Comparison of ENCODE assay signal across 19 cellular contexts in genomic region chr2:200592414-200593075, GRCh38. TPM values are rescaled to one million over a fixed set of nuclear protein-coding genes. Genes with fewer than 3 reads are reported as not detected.
DNase-seq lines count a peak whose midpoint lies in the region; ATAC-seq and TF ChIP-seq lines count a peak whose summit lies in the region.
"Had no signal": no experiment of that assay in that cellular context is flagged by ENCODE, and none has a peak within 500 bp of the region (broad histone marks: within the 10 kb centered on the region; RNA-seq: fewer than 3 reads in every experiment).

No MANE protein-coding gene starts in this region.

- H3K9me3 ChIP-seq in right lobe of liver = no peaks in the 10 kb centered on the region
- H3K9me3 ChIP-seq: SJSA1 had no signal

- H3K4me1 Mint-ChIP-seq in naive thymus-derived CD8-positive, alpha-beta T cell = no peaks in the 10 kb centered on the region
- peaks cover 60% of the 10 kb centered on the region for H3K4me1 Mint-ChIP-seq in progenitor cell of endocrine pancreas (ENCODE audit: low read depth)
- H3K4me1 Mint-ChIP-seq in activated CD4-positive, alpha-beta T cell treated with anti-CD3 and anti-CD28 coated beads, Interleukin-2, amount 10 ng/mL, durations not matched to agents 7 days and 5 days = no peaks in the 10 kb centered on the region

- H3K27ac Mint-ChIP-seq in naive thymus-derived CD8-positive, alpha-beta T cell = no peak overlapping the region
- no peak overlapping the region for H3K27ac Mint-ChIP-seq in progenitor cell of endocrine pancreas
- H3K27ac Mint-ChIP-seq in activated CD4-positive, alpha-beta T cell treated with anti-CD3 and anti-CD28 coated beads, Interleukin-2, amount 10 ng/mL, durations not matched to agents 7 days and 5 days = no peak overlapping the region
- H3K27ac Mint-ChIP-seq: activated T-cell treated with anti-CD3 and anti-CD28 coated beads, Interleukin-2, amount 50 U/mL, for 24 hours; CD4-positive, alpha-beta T cell had no signal

- TF ChIP-seq POLR2A in right lobe of liver (IDR thresholded peaks at IDR 0.05) = no peak

- peaks cover 0 to 5% (median 0%) of the 10 kb centered on the region in 9 donors for H3K9me3 Mint-ChIP-seq in naive thymus-derived CD8-positive, alpha-beta T cell
- peaks cover 2% of the 10 kb centered on the region for H3K9me3 Mint-ChIP-seq in progenitor cell of endocrine pancreas (ENCODE audit: low read depth)
- H3K9me3 Mint-ChIP-seq in activated CD4-positive, alpha-beta T cell treated with anti-CD3 and anti-CD28 coated beads, Interleukin-2, amount 10 ng/mL, durations not matched to agents 7 days and 5 days = no peaks in the 10 kb centered on the region
- H3K9me3 Mint-ChIP-seq: activated T-cell treated with anti-CD3 and anti-CD28 coated beads, Interleukin-2, amount 50 U/mL, for 24 hours; CD4-positive, alpha-beta T cell had no signal

- H3K27me3 ChIP-seq in brain microvascular endothelial cell (replicated peaks) = no peaks in the 10 kb centered on the region
- H3K27me3 ChIP-seq in right lobe of liver = no peaks in the 10 kb centered on the region
- H3K27me3 ChIP-seq: SJSA1, tibial artery had no signal

- H3K36me3 Mint-ChIP-seq in naive thymus-derived CD8-positive, alpha-beta T cell = no peaks in the 10 kb centered on the region
- no peaks in the 10 kb centered on the region for H3K36me3 Mint-ChIP-seq in progenitor cell of endocrine pancreas (ENCODE audit: insufficient read depth)
- H3K36me3 Mint-ChIP-seq in activated CD4-positive, alpha-beta T cell treated with anti-CD3 and anti-CD28 coated beads, Interleukin-2, amount 10 ng/mL, durations not matched to agents 7 days and 5 days (ENCODE audit: low read depth) = no peaks in the 10 kb centered on the region

- CTCF ChIA-PET in activated CD4-positive, alpha-beta T cell treated with anti-CD3 and anti-CD28 coated beads, Interleukin-2, amount 10 ng/mL, durations not matched to agents 7 days and 5 days (lab: Charles Lee) = interaction anchor here (0.9 kb wide), 1 partner anchor 11 kb away, joined by 3 read pairs; no protein-coding TSS in a partner anchor

- H3K27ac ChIP-seq in brain microvascular endothelial cell (no peak overlapping the region), right lobe of liver (peak overlapping the region; percentile 6 to 96 (median 44))
- H3K27ac ChIP-seq: HL-60, SJSA1, tibial artery had no signal

- in situ Hi-C loops in brain microvascular endothelial cell (cut with HindIII; ENCODE audit: low pct_ligation_motif_present, low sequenced_read_pairs) = no loop called here

- DNase-seq in HFF-Myc (ENCODE audit: extremely low read depth, low read depth) = peak; percentile 19
- DNase-seq in NCI-H526 treated with DMSO at 0.1 percent for 48 hours (lab: John Stamatoyannopoulos, UW) = peak; percentile 59
- peak; percentile 37 for DNase-seq in brain microvascular endothelial cell
- DNase-seq in right lobe of liver = no peak
- no peak for DNase-seq in naive thymus-derived CD8-positive, alpha-beta T cell
- DNase-seq in NCI-H345 treated with DMSO at 0.1 percent for 48 hours (lab: John Stamatoyannopoulos, UW; ENCODE audit: unreplicated experiment) = no peak
- no peak for DNase-seq in progenitor cell of endocrine pancreas (ENCODE audit: low spot score, unreplicated experiment)
- DNase-seq in activated CD4-positive, alpha-beta T cell treated with anti-CD3 and anti-CD28 coated beads, Interleukin-2, amount 10 ng/mL, durations not matched to agents 7 days and 5 days = no peak
- DNase-seq: activated CD4-positive, CD25-positive, alpha-beta regulatory T cell treated with anti-CD3 and anti-CD28 coated beads, Interleukin-2, amount 50 U/mL, for 72 hours; activated T-cell treated with anti-CD3 and anti-CD28 coated beads, Interleukin-2, amount 50 U/mL, for 24 hours; amygdala; CD4-positive, alpha-beta T cell; effector memory CD4-positive, alpha-beta T cell; head of caudate nucleus; NCI-H1417; NCI-H69; tibial artery had no signal

- peaks cover 0 to 71% (median 27%) of the 10 kb centered on the region in 4 donors for H3K4me1 ChIP-seq in right lobe of liver

- H3K4me3 Mint-ChIP-seq in naive thymus-derived CD8-positive, alpha-beta T cell = no peak overlapping the region
- H3K4me3 Mint-ChIP-seq in progenitor cell of endocrine pancreas (ENCODE audit: low read depth) = no peak overlapping the region
- no peak overlapping the region for H3K4me3 Mint-ChIP-seq in activated CD4-positive, alpha-beta T cell treated with anti-CD3 and anti-CD28 coated beads, Interleukin-2, amount 10 ng/mL, durations not matched to agents 7 days and 5 days
- H3K4me3 Mint-ChIP-seq: activated T-cell treated with anti-CD3 and anti-CD28 coated beads, Interleukin-2, amount 50 U/mL, for 24 hours; CD4-positive, alpha-beta T cell had no signal

- peaks cover 1 to 34% (median 19%) of the 10 kb centered on the region in 5 donors for H3K27me3 Mint-ChIP-seq in naive thymus-derived CD8-positive, alpha-beta T cell
- peaks cover 16% of the 10 kb centered on the region for H3K27me3 Mint-ChIP-seq in progenitor cell of endocrine pancreas
- peaks cover 18% of the 10 kb centered on the region for H3K27me3 Mint-ChIP-seq in activated CD4-positive, alpha-beta T cell treated with anti-CD3 and anti-CD28 coated beads, Interleukin-2, amount 10 ng/mL, durations not matched to agents 7 days and 5 days

- H3K4me3 ChIP-seq in HFF-Myc (replicated peaks; ENCODE audit: low read depth, low read length) (no peak overlapping the region), brain microvascular endothelial cell (ENCODE audit: low read depth, low read length) (no peak overlapping the region), right lobe of liver (peak overlapping the region in 2 of 3 donors; percentile 31 to 34)
- H3K4me3 ChIP-seq: SJSA1, tibial artery had no signal

- peak; percentile 51 to 68 (median 64) for ATAC-seq in right lobe of liver
- ATAC-seq in naive thymus-derived CD8-positive, alpha-beta T cell = no peak

- H3K36me3 ChIP-seq in brain microvascular endothelial cell (replicated peaks) (no peaks in the 10 kb centered on the region), right lobe of liver (peaks cover 0 to 61% (median 18%) of the 10 kb centered on the region in 4 donors)
- H3K36me3 ChIP-seq: SJSA1 had no signal

- POLR2A ChIA-PET in naive thymus-derived CD8-positive, alpha-beta T cell (lab: Charles Lee) = no interaction called here
- POLR2A ChIA-PET in activated CD4-positive, alpha-beta T cell treated with anti-CD3 and anti-CD28 coated beads, Interleukin-2, amount 10 ng/mL, durations not matched to agents 7 days and 5 days (lab: Charles Lee) = no interaction called here

- WGBS in right lobe of liver (ENCODE audit: insufficient coverage, low coverage, low lambda C conversion rate, missing lambda C conversion rate) = 21% methylated on average over 1 of the region's 1 CpG

- TF ChIP-seq CTCF in HFF-Myc (IDR thresholded peaks at IDR 0.05; ENCODE audit: low read depth, low read length, missing control alignments) = no peak
- no peak for TF ChIP-seq CTCF in brain microvascular endothelial cell (IDR thresholded peaks at IDR 0.05; ENCODE audit: low read depth, low read length, missing control alignments)
- no peak for TF ChIP-seq CTCF in right lobe of liver (IDR thresholded peaks at IDR 0.05)
- no peak for TF ChIP-seq CTCF in progenitor cell of endocrine pancreas (IDR thresholded peaks at IDR 0.05; ENCODE audit: unreplicated experiment)

- intact Hi-C loops in right lobe of liver (cut with DNase I) = no loop called here

RNA-seq across cellular contexts. Expression of gene AOX1, which starts 6.7 kb away (rescaled TPM):
- total RNA-seq in right lobe of liver (1,000 to 10,000 TPM in 3 of 6 experiments, 100 to 1,000 TPM in 3; 524 to 1,747 (median 931) TPM), progenitor cell of endocrine pancreas (4.1 and 5.5 TPM in 2 replicates)
- not detected for total RNA-seq in naive thymus-derived CD8-positive, alpha-beta T cell
- not detected for polyA plus RNA-seq in naive thymus-derived CD8-positive, alpha-beta T cell
- total RNA-seq in activated CD4-positive, alpha-beta T cell treated with anti-CD3 and anti-CD28 coated beads, Interleukin-2, amount 10 ng/mL, durations not matched to agents 7 days and 5 days = under 1 TPM; 0.19 to 0.22 TPM
- total RNA-seq: CD4-positive, alpha-beta T cell had no signal

Comparison
In these comparisons a context has a peak if more than half of its experiments do, and no peak if none do; other contexts are left out.
1. DNase-seq: peak in HFF-Myc (single experiment), NCI-H526 treated with DMSO at 0.1 percent for 48 hours (single experiment) and brain microvascular endothelial cell (single experiment); none in right lobe of liver (0 of 3), naive thymus-derived CD8-positive, alpha-beta T cell (0 of 10), NCI-H345 treated with DMSO at 0.1 percent for 48 hours (single experiment), progenitor cell of endocrine pancreas (single experiment) and activated CD4-positive, alpha-beta T cell treated with anti-CD3 and anti-CD28 coated beads, Interleukin-2, amount 10 ng/mL, durations not matched to agents 7 days and 5 days (single experiment).
2. H3K4me3 ChIP-seq: peak in right lobe of liver (2 of 3); none in HFF-Myc (single experiment) and brain microvascular endothelial cell (single experiment).
3. ATAC-seq: peak in right lobe of liver (4 of 4); none in naive thymus-derived CD8-positive, alpha-beta T cell (0 of 2).
4. RNA of gene AOX1, which starts 6.7 kb away (total RNA-seq): 524 to 1,747 TPM in right lobe of liver; 4.1 to 5.5 TPM in progenitor cell of endocrine pancreas, not detected in naive thymus-derived CD8-positive, alpha-beta T cell and 0.19 to 0.22 TPM in activated CD4-positive, alpha-beta T cell treated with anti-CD3 and anti-CD28 coated beads, Interleukin-2, amount 10 ng/mL, durations not matched to agents 7 days and 5 days; every median in the first group is over 10 times any median in the second.